Comparison of ENCODE assay signal across 20 cellular contexts in genomic region chrX:53241558-53241957, GRCh38.
"Had no signal": no experiment of that assay in that cellular context is flagged by ENCODE, and none has a peak within 500 bp of the region (broad histone marks: within the 10 kb centered on the region; RNA-seq: fewer than 3 reads in every experiment).

No MANE protein-coding gene starts in this region.

- FAIRE-seq: colon had no signal

- H3K4me1 Mint-ChIP-seq: naive B cell, neural crest cell had no signal

- H3K9me3 Mint-ChIP-seq: dendritic cell treated with granulocyte-macrophage colony-stimulating factor and Interleukin-4, amounts not matched to agents 40 ng/mL and 50 ng/mL, for 4 days; naive B cell; neural crest cell had no signal

- H3K27ac ChIP-seq: esophagus squamous epithelium, gastroesophageal sphincter, ovary, right atrium auricular region, sigmoid colon, skin epidermis, tibial artery, upper lobe of left lung, vagina had no signal

- H3K4me3 ChIP-seq: esophagus squamous epithelium, gastroesophageal sphincter, lung, ovary, right atrium auricular region, sigmoid colon, skin epidermis, tibial artery, upper lobe of left lung, vagina had no signal

- DNase-seq: esophagus squamous epithelium; foreskin fibroblast; left colon; left ventricle myocardium superior; mesenchymal stem cell; naive B cell; ovary; sigmoid colon; stimulated activated CD4-positive, alpha-beta T cell treated with anti-CD3 and anti-CD28 coated beads, Interleukin-12 subunit alpha, Interleukin-12 subunit beta, amount 100 ng/mL, for 4 hours; stimulated activated naive CD4-positive, alpha-beta T cell treated with Interleukin-2 at 50 U/mL for 16 hours; tibial artery; upper lobe of left lung had no signal

- H3K4me3 Mint-ChIP-seq: dendritic cell treated with granulocyte-macrophage colony-stimulating factor and Interleukin-4, amounts not matched to agents 40 ng/mL and 50 ng/mL, for 4 days; naive B cell; neural crest cell had no signal

- H3K9me3 ChIP-seq: esophagus squamous epithelium, gastroesophageal sphincter, ovary, right atrium auricular region, sigmoid colon, tibial artery, upper lobe of left lung, vagina had no signal

- H3K27me3 ChIP-seq: esophagus squamous epithelium, gastroesophageal sphincter, ovary, right atrium auricular region, sigmoid colon, tibial artery, upper lobe of left lung, vagina had no signal

- H3K4me1 ChIP-seq: esophagus squamous epithelium, gastroesophageal sphincter, right atrium auricular region, sigmoid colon, tibial artery, upper lobe of left lung, vagina had no signal

- H3K27me3 Mint-ChIP-seq: dendritic cell treated with granulocyte-macrophage colony-stimulating factor and Interleukin-4, amounts not matched to agents 40 ng/mL and 50 ng/mL, for 4 days had no signal

- H3K36me3 Mint-ChIP-seq: naive B cell had no signal

- ATAC-seq: gastroesophageal sphincter, left colon, left ventricle myocardium superior had no signal

- H3K36me3 ChIP-seq: ovary, right atrium auricular region, vagina had no signal

- H3K27ac Mint-ChIP-seq: dendritic cell treated with granulocyte-macrophage colony-stimulating factor and Interleukin-4, amounts not matched to agents 40 ng/mL and 50 ng/mL, for 4 days; naive B cell had no signal
